ENCODE assay signal across 8 cellular contexts in the genomic region with DNA sequence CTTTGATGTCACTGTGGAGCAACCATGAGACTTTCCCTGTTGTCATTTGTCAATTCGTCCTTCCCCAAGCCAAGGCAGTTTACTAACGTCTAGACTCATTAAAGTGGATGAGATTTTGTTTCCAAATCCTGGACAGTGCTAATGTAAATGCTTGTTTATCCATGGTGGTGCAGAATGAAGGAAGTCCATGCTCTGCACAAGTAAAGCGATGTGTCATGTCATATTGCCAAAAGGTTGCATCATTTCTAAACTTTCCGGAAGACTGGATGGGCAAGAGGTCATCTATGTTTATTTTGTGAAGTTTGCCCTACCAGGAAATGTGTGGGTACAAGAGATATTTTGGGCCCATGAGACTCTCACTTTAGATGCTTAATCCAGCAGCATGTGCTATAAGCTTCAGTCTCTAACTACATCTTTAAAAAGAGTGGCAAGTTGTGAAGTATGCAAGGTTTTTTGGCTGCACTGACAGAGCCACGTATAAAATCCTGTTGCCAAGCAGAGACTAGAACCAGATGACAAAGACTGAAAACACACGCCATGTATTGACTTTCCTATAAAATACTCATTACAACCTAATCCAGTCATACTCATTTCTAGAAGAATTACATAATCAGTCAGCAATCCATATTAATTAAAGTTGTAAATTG.
A peak's percentile ranks its signal among the peaks of the same experiment; 100 is the strongest.
DNase-seq lines count a peak whose midpoint lies in the region; TF ChIP-seq lines count a peak whose summit lies in the region.

No MANE protein-coding gene starts in this region.

- H3K4me3 ChIP-seq in GM06990 (replicated peaks; ENCODE audit: low read depth, low read length) = no peak overlapping the region
- no peak overlapping the region for H3K4me3 ChIP-seq in epithelial cell of proximal tubule (ENCODE audit: low read depth, low read length)
- no peak overlapping the region for H3K4me3 ChIP-seq in osteoblast (ENCODE audit: insufficient read depth, low read length)

- in situ Hi-C loops in G401 (cut with HindIII; ENCODE audit: low sequenced_read_pairs) = no loop called here

- H3K36me3 Mint-ChIP-seq in T-helper 2 cell treated with Interferon-gamma antibody and Interleukin-4, amounts not matched to agents 5 μg/mL and 100 μg/mL, for 36 hours (ENCODE audit: low read depth) = no peaks in the 10 kb centered on the region

- no peaks in the 10 kb centered on the region for H3K9me3 Mint-ChIP-seq in T-helper 2 cell treated with Interferon-gamma antibody and Interleukin-4, amounts not matched to agents 5 μg/mL and 100 μg/mL, for 36 hours

- H3K36me3 ChIP-seq in GM06990 (ENCODE audit: control insufficient read depth, insufficient read depth, low read length) (no peaks in the 10 kb centered on the region), osteoblast (ENCODE audit: insufficient read depth, low read length) (no peaks in the 10 kb centered on the region)

- H3K4me2 ChIP-seq in osteoblast (ENCODE audit: insufficient read depth, low read length) = peak overlapping the region; percentile 41

- H3K79me2 ChIP-seq in osteoblast (ENCODE audit: insufficient read depth, low read length) = no peaks in the 10 kb centered on the region

- DNase-seq in GM06990 (ENCODE audit: extremely low read depth, insufficient read length) (peak; percentile 3), OCI-M1 (lab: John Stamatoyannopoulos, UW) (peak; percentile 82), epithelial cell of proximal tubule (ENCODE audit: low read depth) (peak; percentile 70), osteoblast (ENCODE audit: insufficient read length, low spot score, missing footprints) (peak; percentile 91), NCI-H187 (lab: John Stamatoyannopoulos, UW) (no peak), NCI-H1105 (lab: John Stamatoyannopoulos, UW) (no peak), G401 (ENCODE audit: low spot score) (no peak)
- DNase-seq in T-helper 2 cell treated with Interferon-gamma antibody and Interleukin-4, amounts not matched to agents 5 μg/mL and 100 μg/mL, for 36 hours (ENCODE audit: low spot score) = no peak

- H3K27me3 ChIP-seq in GM06990 (replicated peaks; ENCODE audit: control insufficient read depth, insufficient read depth, low read length) (no peaks in the 10 kb centered on the region), osteoblast (ENCODE audit: insufficient read depth, low read length) (no peaks in the 10 kb centered on the region)

- H3K4me1 ChIP-seq in osteoblast (ENCODE audit: insufficient read depth, low read length) = peaks cover 35% of the 10 kb centered on the region

- H3K27ac Mint-ChIP-seq in T-helper 2 cell treated with Interferon-gamma antibody and Interleukin-4, amounts not matched to agents 5 μg/mL and 100 μg/mL, for 36 hours = no peak overlapping the region

- H3K4me3 Mint-ChIP-seq in T-helper 2 cell treated with Interferon-gamma antibody and Interleukin-4, amounts not matched to agents 5 μg/mL and 100 μg/mL, for 36 hours = no peak overlapping the region

- H3K4me1 Mint-ChIP-seq in T-helper 2 cell treated with Interferon-gamma antibody and Interleukin-4, amounts not matched to agents 5 μg/mL and 100 μg/mL, for 36 hours (ENCODE audit: low read depth) = peaks cover 8% of the 10 kb centered on the region

- TF ChIP-seq CTCF in GM06990 (IDR thresholded peaks at IDR 0.05; ENCODE audit: insufficient read depth, low read length, poor library complexity, severe bottlenecking) (no peak), epithelial cell of proximal tubule (conservative IDR thresholded peaks at IDR 0.05; ENCODE audit: low read depth, low read length) (no peak), osteoblast (IDR thresholded peaks at IDR 0.05; ENCODE audit: extremely low read depth, low read depth, low read length) (no peak)

- no peaks in the 10 kb centered on the region for H3K9me3 ChIP-seq in osteoblast (ENCODE audit: low read depth, low read length)

- H4K20me1 ChIP-seq in osteoblast (ENCODE audit: insufficient read depth, low read length) = no peaks in the 10 kb centered on the region

- no peak overlapping the region for H2AFZ ChIP-seq in osteoblast (ENCODE audit: low read length)

- no peaks in the 10 kb centered on the region for H3K27me3 Mint-ChIP-seq in T-helper 2 cell treated with Interferon-gamma antibody and Interleukin-4, amounts not matched to agents 5 μg/mL and 100 μg/mL, for 36 hours (ENCODE audit: low read depth)

- peak overlapping the region; percentile 90 for H3K27ac ChIP-seq in osteoblast (ENCODE audit: low read depth, low read length)

Comparison
In these comparisons a context has a peak if more than half of its experiments do, and no peak if none do; other contexts are left out.
1. DNase-seq: peak in GM06990 (single experiment), OCI-M1 (single experiment), epithelial cell of proximal tubule (single experiment) and osteoblast (single experiment); none in NCI-H187 (0 of 2), NCI-H1105 (single experiment), G401 (single experiment) and T-helper 2 cell treated with Interferon-gamma antibody and Interleukin-4, amounts not matched to agents 5 μg/mL and 100 μg/mL, for 36 hours (single experiment).